30 cellular contexts compared by ENCODE assay signal in the genomic region with DNA sequence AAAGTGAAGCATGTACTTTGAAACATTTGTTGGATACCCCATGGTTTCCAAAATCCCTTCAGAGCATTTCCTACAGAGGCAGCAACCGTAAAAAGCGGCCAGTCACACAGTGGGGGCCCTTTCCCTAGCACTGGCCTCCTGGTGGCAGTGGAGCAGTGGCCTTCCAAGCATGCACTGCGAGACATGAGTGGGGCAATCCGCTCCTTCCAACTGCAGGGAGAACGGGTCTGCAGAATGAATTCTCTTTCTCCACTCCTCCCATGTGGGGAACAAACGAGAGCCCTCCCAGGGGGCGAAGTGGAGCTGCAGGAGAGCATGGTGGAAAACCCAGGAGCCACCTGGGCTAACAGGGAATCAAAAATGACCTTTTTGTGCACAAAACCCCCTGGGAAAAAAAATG.
"Had no signal": no experiment of that assay in that cellular context is flagged by ENCODE, and none has a peak within 500 bp of the region (broad histone marks: within the 10 kb centered on the region; RNA-seq: fewer than 3 reads in every experiment).

No MANE protein-coding gene starts in this region.

- ATAC-seq: activated CD4-positive, CD25-positive, alpha-beta regulatory T cell treated with anti-CD3 and anti-CD28 coated beads, Interleukin-2, amount 50 U/mL, for 24 hours; body of pancreas; heart left ventricle; left lung; natural killer cell treated with Interleukin-12 subunit alpha and Interleukin-12 subunit beta and Interleukin-15 and Interleukin-18, amount 100 ng/mL, for 72 hours; psoas muscle; upper lobe of right lung had no signal

- H3K4me3 ChIP-seq: adrenal gland, body of pancreas, cardiac muscle cell, coronary artery, dorsolateral prefrontal cortex, heart left ventricle, left lung, lung, mucosa of descending colon, psoas muscle, sigmoid colon, upper lobe of right lung had no signal

- H3K36me3 Mint-ChIP-seq: activated naive CD8-positive, alpha-beta T cell treated with anti-CD3 and anti-CD28 coated beads for 36 hours; natural killer cell treated with Interleukin-12 subunit alpha and Interleukin-12 subunit beta and Interleukin-15 and Interleukin-18, amount 100 ng/mL, for 72 hours; stimulated activated effector memory CD8-positive, alpha-beta T cell treated with anti-CD3 and anti-CD28 coated beads, Interleukin-12 subunit alpha, Interleukin-12 subunit beta, amount 100 ng/mL, for 72 hours had no signal

- H3K27me3 Mint-ChIP-seq: natural killer cell treated with Interleukin-12 subunit alpha and Interleukin-12 subunit beta and Interleukin-15 and Interleukin-18, amount 100 ng/mL, for 72 hours; stimulated activated naive CD8-positive, alpha-beta T cell treated with anti-CD3 and anti-CD28 coated beads, Interleukin-15, Interleukin-2, amounts not matched to agents 100 ng/mL and 50 ng/mL, for 24 hours had no signal

- H3K4me3 Mint-ChIP-seq: activated naive CD4-positive, alpha-beta T cell treated with anti-CD3 and anti-CD28 coated beads for 36 hours; activated naive CD8-positive, alpha-beta T cell treated with anti-CD3 and anti-CD28 coated beads for 36 hours; natural killer cell treated with Interleukin-12 subunit alpha and Interleukin-12 subunit beta and Interleukin-15 and Interleukin-18, amount 100 ng/mL, for 72 hours; stimulated activated effector memory CD8-positive, alpha-beta T cell treated with anti-CD3 and anti-CD28 coated beads, Interleukin-12 subunit alpha, Interleukin-12 subunit beta, amount 100 ng/mL, for 72 hours; stimulated activated naive CD8-positive, alpha-beta T cell treated with anti-CD3 and anti-CD28 coated beads, Interleukin-15, Interleukin-2, amounts not matched to agents 100 ng/mL and 50 ng/mL, for 24 hours; T-helper 2 cell treated with Interferon-gamma antibody and Interleukin-4, amounts not matched to agents 5 μg/mL and 100 μg/mL, for 36 hours had no signal

- H3K4me1 Mint-ChIP-seq: activated naive CD8-positive, alpha-beta T cell treated with anti-CD3 and anti-CD28 coated beads for 36 hours had no signal

- H3K36me3 ChIP-seq: adrenal gland, cardiac muscle cell, heart left ventricle, left lung, sigmoid colon, upper lobe of right lung had no signal

- H3K79me2 ChIP-seq: parathyroid adenoma had no signal

- H3K27me3 ChIP-seq: adrenal gland, body of pancreas, dorsolateral prefrontal cortex, heart left ventricle, sigmoid colon, upper lobe of right lung had no signal

- H3K9me3 ChIP-seq: adrenal gland, body of pancreas, heart left ventricle, left lung, mucosa of descending colon, psoas muscle, sigmoid colon, upper lobe of right lung had no signal

- H3K27ac ChIP-seq: adrenal gland, body of pancreas, cardiac muscle cell, coronary artery, dorsolateral prefrontal cortex, heart left ventricle, left lung, parathyroid adenoma, psoas muscle, sigmoid colon, upper lobe of right lung had no signal

- DNase-seq: activated CD4-positive, alpha-beta T cell treated with anti-CD3 and anti-CD28 coated beads for 48 hours; activated CD4-positive, alpha-beta T cell treated with anti-CD3 and anti-CD28 coated beads, Interleukin-2, amount 50 U/mL, for 48 hours; activated CD8-positive, alpha-beta memory T cell treated with anti-CD3 and anti-CD28 coated beads for 24 hours; activated effector memory CD4-positive, alpha-beta T cell treated with Interleukin-2 at 50 U/mL for 16 hours; activated naive CD4-positive, alpha-beta T cell treated with anti-CD3 and anti-CD28 coated beads for 36 hours; activated naive CD8-positive, alpha-beta T cell treated with anti-CD3 and anti-CD28 coated beads for 36 hours; adrenal gland; aorta; body of pancreas; dorsolateral prefrontal cortex; effector memory CD4-positive, alpha-beta T cell; heart left ventricle; left lung; mucosa of descending colon; occipital lobe; psoas muscle; sigmoid colon; small intestine; stimulated activated CD4-positive, alpha-beta T cell treated with anti-CD3 and anti-CD28 coated beads, Interleukin-4, amount 100 ng/mL, for 24 hours; T-helper 1 cell; upper lobe of right lung had no signal

- H3K9ac ChIP-seq: parathyroid adenoma had no signal

- H2AFZ ChIP-seq: parathyroid adenoma had no signal

- H3K27ac Mint-ChIP-seq: activated naive CD4-positive, alpha-beta T cell treated with anti-CD3 and anti-CD28 coated beads for 36 hours; activated naive CD8-positive, alpha-beta T cell treated with anti-CD3 and anti-CD28 coated beads for 36 hours; natural killer cell treated with Interleukin-12 subunit alpha and Interleukin-12 subunit beta and Interleukin-15 and Interleukin-18, amount 100 ng/mL, for 72 hours; stimulated activated effector memory CD8-positive, alpha-beta T cell treated with anti-CD3 and anti-CD28 coated beads, Interleukin-12 subunit alpha, Interleukin-12 subunit beta, amount 100 ng/mL, for 72 hours; stimulated activated naive CD8-positive, alpha-beta T cell treated with anti-CD3 and anti-CD28 coated beads, Interleukin-15, Interleukin-2, amounts not matched to agents 100 ng/mL and 50 ng/mL, for 24 hours; T-helper 2 cell treated with Interferon-gamma antibody and Interleukin-4, amounts not matched to agents 5 μg/mL and 100 μg/mL, for 36 hours had no signal

- H3K4me1 ChIP-seq: adrenal gland, heart left ventricle, left lung, parathyroid adenoma, sigmoid colon, upper lobe of right lung had no signal

- H3K9me3 Mint-ChIP-seq: activated naive CD4-positive, alpha-beta T cell treated with anti-CD3 and anti-CD28 coated beads for 36 hours; activated naive CD8-positive, alpha-beta T cell treated with anti-CD3 and anti-CD28 coated beads for 36 hours; natural killer cell treated with Interleukin-12 subunit alpha and Interleukin-12 subunit beta and Interleukin-15 and Interleukin-18, amount 100 ng/mL, for 72 hours; stimulated activated effector memory CD8-positive, alpha-beta T cell treated with anti-CD3 and anti-CD28 coated beads, Interleukin-12 subunit alpha, Interleukin-12 subunit beta, amount 100 ng/mL, for 72 hours; stimulated activated naive CD8-positive, alpha-beta T cell treated with anti-CD3 and anti-CD28 coated beads, Interleukin-15, Interleukin-2, amounts not matched to agents 100 ng/mL and 50 ng/mL, for 24 hours; T-helper 2 cell treated with Interferon-gamma antibody and Interleukin-4, amounts not matched to agents 5 μg/mL and 100 μg/mL, for 36 hours had no signal
